ENCODE assay signal across 15 cellular contexts in genomic region chr9:68914751-68915150, GRCh38.
"Had no signal": no experiment of that assay in that cellular context is flagged by ENCODE, and none has a peak within 500 bp of the region (broad histone marks: within the 10 kb centered on the region; RNA-seq: fewer than 3 reads in every experiment).

No MANE protein-coding gene starts in this region.

- H3K27me3 ChIP-seq: gastroesophageal sphincter, heart left ventricle, left lung, pancreas, right lobe of liver, upper lobe of left lung had no signal

- H3K4me3 ChIP-seq: gastroesophageal sphincter, heart left ventricle, left lung, pancreas, right lobe of liver, thoracic aorta, upper lobe of left lung had no signal

- H3K27ac ChIP-seq: gastroesophageal sphincter, heart left ventricle, left lung, pancreas, right lobe of liver, thoracic aorta, upper lobe of left lung had no signal

- ATAC-seq: esophagus mucosa; gastroesophageal sphincter; heart left ventricle; left lung; naive thymus-derived CD8-positive, alpha-beta T cell; pancreas; right lobe of liver; stimulated activated naive B cell treated with anti-CD40 and anti-IgM and Interleukin-4, amounts not matched to agents 10 μg/mL and 1 μg/mL and 100 μg/mL, for 72 hours had no signal

- H3K36me3 ChIP-seq: gastroesophageal sphincter, left lung, pancreas, right lobe of liver, thoracic aorta had no signal

- H3K4me1 ChIP-seq: gastroesophageal sphincter, right lobe of liver had no signal

- DNase-seq: cerebellar nuclear complex; cortex of kidney; effector CD4-positive, alpha-beta T cell; heart left ventricle; left lung; mammary epithelial cell; naive thymus-derived CD8-positive, alpha-beta T cell; pancreas; right lobe of liver; stimulated activated CD4-positive, alpha-beta T cell treated with anti-CD3 and anti-CD28 coated beads, Interleukin-4, amount 100 ng/mL, for 4 hours; stimulated activated naive B cell treated with anti-CD40 and anti-IgM and Interleukin-4, amounts not matched to agents 10 μg/mL and 1 μg/mL and 100 μg/mL, for 72 hours; upper lobe of left lung had no signal
